ENCODE assay signal across 20 cellular contexts in genomic region chr2:100195942-100196341, GRCh38.
"Had no signal": no experiment of that assay in that cellular context is flagged by ENCODE, and none has a peak within 500 bp of the region (broad histone marks: within the 10 kb centered on the region; RNA-seq: fewer than 3 reads in every experiment).

No MANE protein-coding gene starts in this region.

- H3K4me3 ChIP-seq: prostate gland, right atrium auricular region, thyroid gland had no signal

- H3K36me3 Mint-ChIP-seq: activated naive CD4-positive, alpha-beta T cell treated with anti-CD3 and anti-CD28 coated beads, Interleukin-2, amount 50 U/mL, for 24 hours had no signal

- H3K4me3 Mint-ChIP-seq: activated CD4-positive, alpha-beta T cell treated with anti-CD3 and anti-CD28 coated beads, Interleukin-2, amount 10 ng/mL, durations not matched to agents 24 days and 14 days; activated naive CD4-positive, alpha-beta T cell treated with anti-CD3 and anti-CD28 coated beads, Interleukin-2, amount 50 U/mL, for 24 hours; activated T-cell treated with anti-CD3 and anti-CD28 coated beads, Interleukin-2, amount 50 U/mL, for 72 hours; neural crest cell had no signal

- H3K9me3 Mint-ChIP-seq: activated CD4-positive, alpha-beta T cell treated with anti-CD3 and anti-CD28 coated beads, Interleukin-2, amount 10 ng/mL, durations not matched to agents 24 days and 14 days; activated naive CD4-positive, alpha-beta T cell treated with anti-CD3 and anti-CD28 coated beads, Interleukin-2, amount 50 U/mL, for 24 hours; activated T-cell treated with anti-CD3 and anti-CD28 coated beads, Interleukin-2, amount 50 U/mL, for 72 hours had no signal

- DNase-seq: activated CD4-positive, alpha-beta T cell treated with anti-CD3 and anti-CD28 coated beads, Interleukin-2, amount 10 ng/mL, durations not matched to agents 24 days and 14 days; activated CD4-positive, CD25-positive, alpha-beta regulatory T cell; activated CD8-positive, alpha-beta memory T cell treated with anti-CD3 and anti-CD28 coated beads for 24 hours; activated CD8-positive, alpha-beta memory T cell treated with anti-CD3 and anti-CD28 coated beads, Interleukin-2, amount 50 U/mL, for 48 hours; activated gamma-delta T cell; activated T-cell treated with anti-CD3 and anti-CD28 coated beads, Interleukin-2, amount 50 U/mL, for 72 hours; foreskin melanocyte; head of caudate nucleus; kidney; stimulated activated CD4-positive, alpha-beta T cell treated with anti-CD3 and anti-CD28 coated beads, Interleukin-2, amount 100 ng/mL, for 24 hours; stimulated activated naive CD4-positive, alpha-beta T cell treated with Interleukin-2 at 50 U/mL for 16 hours; T-helper 1 cell; T-helper 9 cell had no signal

- H3K27me3 ChIP-seq: right atrium auricular region, thyroid gland had no signal

- H3K27ac Mint-ChIP-seq: activated CD4-positive, alpha-beta T cell treated with anti-CD3 and anti-CD28 coated beads, Interleukin-2, amount 10 ng/mL, durations not matched to agents 24 days and 14 days; activated naive CD4-positive, alpha-beta T cell treated with anti-CD3 and anti-CD28 coated beads, Interleukin-2, amount 50 U/mL, for 24 hours; activated T-cell treated with anti-CD3 and anti-CD28 coated beads, Interleukin-2, amount 50 U/mL, for 72 hours had no signal

- H3K4me1 Mint-ChIP-seq: activated CD4-positive, alpha-beta T cell treated with anti-CD3 and anti-CD28 coated beads, Interleukin-2, amount 10 ng/mL, durations not matched to agents 24 days and 14 days; activated naive CD4-positive, alpha-beta T cell treated with anti-CD3 and anti-CD28 coated beads, Interleukin-2, amount 50 U/mL, for 24 hours had no signal

- H3K27me3 Mint-ChIP-seq: activated naive CD4-positive, alpha-beta T cell treated with anti-CD3 and anti-CD28 coated beads, Interleukin-2, amount 50 U/mL, for 24 hours had no signal

- H3K36me3 ChIP-seq: prostate gland, right atrium auricular region, thyroid gland had no signal

- ATAC-seq: activated T-cell treated with anti-CD3 and anti-CD28 coated beads, Interleukin-2, amount 50 U/mL, for 72 hours; left lobe of liver; SK-N-SH treated with all-trans-retinoic acid at 6 μM for 48 hours had no signal

- H3K9me3 ChIP-seq: prostate gland, right atrium auricular region, thyroid gland had no signal
